ENCODE assay signal across 1 cellular context in the genomic region with DNA sequence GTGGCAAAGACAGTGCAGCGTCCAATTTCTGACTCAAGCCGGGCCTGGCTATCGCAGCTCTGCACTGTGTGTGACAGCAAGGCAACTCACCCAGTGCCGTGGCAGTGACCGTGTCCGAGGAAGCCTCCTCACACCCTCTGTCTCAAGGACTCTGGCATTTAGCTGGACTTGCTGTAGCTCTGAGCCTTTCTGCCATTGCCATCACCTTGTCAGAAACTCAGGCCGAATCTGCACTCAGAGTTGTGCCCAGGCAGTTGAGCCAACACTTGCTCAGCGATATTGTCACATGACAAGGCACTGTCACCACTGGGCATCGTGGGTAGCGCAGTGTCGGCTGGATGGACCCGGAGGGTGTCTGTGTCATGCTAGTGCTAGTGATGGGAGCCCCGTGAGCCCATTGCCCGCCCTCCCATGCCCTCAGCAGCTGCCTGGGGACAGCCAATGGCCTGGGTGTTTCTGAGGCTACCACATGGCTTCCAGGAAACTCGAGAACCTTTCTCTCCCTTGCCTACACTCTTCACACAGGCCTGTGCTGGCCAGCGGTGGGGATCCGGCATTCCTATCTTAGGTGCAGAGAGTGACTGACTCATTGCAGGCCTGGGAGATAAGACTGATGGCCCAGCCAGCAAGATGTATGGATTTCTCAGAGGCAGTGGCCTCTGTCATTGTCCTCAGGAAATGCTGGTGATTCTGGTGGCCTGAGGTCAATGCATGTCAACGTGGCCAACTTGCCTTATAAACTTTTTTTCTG.
TF ChIP-seq lines count a peak whose summit lies in the region.

No MANE protein-coding gene starts in this region.

TF ChIP-seq in IMR-90, 13 proteins besides CTCF, POLR2A, EP300 and RAD21 (continued from another document):
- no peak for TF ChIP-seq CEBPB (IDR thresholded peaks at IDR 0.05; ENCODE audit: low read depth, low read length)
- TF ChIP-seq BHLHE40 (IDR thresholded peaks at IDR 0.05; ENCODE audit: low read depth, low read length), result no peak
- no peak for TF ChIP-seq MAFK (IDR thresholded peaks at IDR 0.05; ENCODE audit: low read depth, low read length)
- TF ChIP-seq, protein P1, sequence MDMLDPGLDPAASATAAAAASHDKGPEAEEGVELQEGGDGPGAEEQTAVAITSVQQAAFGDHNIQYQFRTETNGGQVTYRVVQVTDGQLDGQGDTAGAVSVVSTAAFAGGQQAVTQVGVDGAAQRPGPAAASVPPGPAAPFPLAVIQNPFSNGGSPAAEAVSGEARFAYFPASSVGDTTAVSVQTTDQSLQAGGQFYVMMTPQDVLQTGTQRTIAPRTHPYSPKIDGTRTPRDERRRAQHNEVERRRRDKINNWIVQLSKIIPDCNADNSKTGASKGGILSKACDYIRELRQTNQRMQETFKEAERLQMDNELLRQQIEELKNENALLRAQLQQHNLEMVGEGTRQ (IDR thresholded peaks at IDR 0.05; ENCODE audit: low read depth, low read length), result no peak
- TF ChIP-seq NFE2L2 (IDR thresholded peaks at IDR 0.05; ENCODE audit: low read depth, low read length), result no peak
- no peak for TF ChIP-seq FOS (IDR thresholded peaks at IDR 0.05; ENCODE audit: low read depth, low read length)
- no peak for TF ChIP-seq RCOR1 (IDR thresholded peaks at IDR 0.05; ENCODE audit: insufficient replicate concordance, low read length)
- TF ChIP-seq, protein P2, sequence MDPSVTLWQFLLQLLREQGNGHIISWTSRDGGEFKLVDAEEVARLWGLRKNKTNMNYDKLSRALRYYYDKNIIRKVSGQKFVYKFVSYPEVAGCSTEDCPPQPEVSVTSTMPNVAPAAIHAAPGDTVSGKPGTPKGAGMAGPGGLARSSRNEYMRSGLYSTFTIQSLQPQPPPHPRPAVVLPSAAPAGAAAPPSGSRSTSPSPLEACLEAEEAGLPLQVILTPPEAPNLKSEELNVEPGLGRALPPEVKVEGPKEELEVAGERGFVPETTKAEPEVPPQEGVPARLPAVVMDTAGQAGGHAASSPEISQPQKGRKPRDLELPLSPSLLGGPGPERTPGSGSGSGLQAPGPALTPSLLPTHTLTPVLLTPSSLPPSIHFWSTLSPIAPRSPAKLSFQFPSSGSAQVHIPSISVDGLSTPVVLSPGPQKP (IDR thresholded peaks at IDR 0.05; ENCODE audit: borderline replicate concordance, low read depth, low read length), result no peak
- TF ChIP-seq SMC3 (IDR thresholded peaks at IDR 0.05; ENCODE audit: low read depth, low read length), result no peak
- no peak for TF ChIP-seq MXI1 (IDR thresholded peaks at IDR 0.05; ENCODE audit: borderline replicate concordance, low read depth, low read length)
- no peak for TF ChIP-seq MAZ (IDR thresholded peaks at IDR 0.05; ENCODE audit: borderline replicate concordance, low read depth, low read length)
